10 cellular contexts compared by ENCODE assay signal in the genomic region with DNA sequence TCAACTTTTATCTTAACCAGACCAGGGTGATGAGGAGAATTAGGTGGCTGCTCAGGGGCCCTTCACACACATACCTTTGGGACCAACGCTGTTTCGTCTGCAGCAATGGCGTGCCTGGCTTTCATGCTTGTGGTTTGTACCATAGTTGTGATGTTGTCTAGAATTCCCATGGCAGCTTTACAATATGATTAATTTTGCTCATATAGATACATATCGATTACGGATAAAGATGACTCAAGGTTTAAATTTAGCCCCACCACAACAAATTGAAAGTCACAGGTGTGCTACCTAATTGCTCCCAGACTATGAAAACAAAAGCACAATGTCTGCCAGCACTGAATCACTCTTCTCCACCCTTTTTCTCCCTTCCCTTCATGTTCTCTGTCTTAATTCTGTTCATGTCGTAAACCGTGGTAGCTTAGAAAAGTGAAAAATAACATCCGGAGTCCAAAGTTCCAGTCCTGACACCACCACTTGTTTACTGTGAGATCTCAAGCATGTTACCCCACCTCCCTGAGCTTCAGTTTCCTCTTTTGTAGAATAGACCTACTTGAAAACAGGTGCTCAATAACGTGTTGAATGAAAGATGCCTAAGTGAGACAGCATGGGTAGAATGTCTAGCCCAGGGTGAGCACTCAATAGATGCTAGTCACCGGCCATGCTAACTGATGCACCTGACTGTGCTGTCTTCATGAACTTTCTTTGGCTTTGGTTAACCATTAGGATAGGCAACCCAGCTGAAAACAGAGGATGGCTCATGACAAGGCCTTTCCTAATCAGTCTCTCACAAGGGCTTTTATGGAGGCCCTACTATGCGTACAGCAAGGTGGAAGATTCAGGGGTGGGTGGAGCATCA. TPM values are rescaled to one million over a fixed set of nuclear protein-coding genes. Genes with fewer than 3 reads are reported as not detected.
DNase-seq lines count a peak whose midpoint lies in the region; ATAC-seq, FAIRE-seq and TF ChIP-seq lines count a peak whose summit lies in the region.
"Had no signal": no experiment of that assay in that cellular context is flagged by ENCODE, and none has a peak within 500 bp of the region (broad histone marks: within the 10 kb centered on the region; RNA-seq: fewer than 3 reads in every experiment).

No MANE protein-coding gene starts in this region.

- H3K4me2 ChIP-seq in hepatocyte = peak overlapping the region; percentile 9
- H3K4me2 ChIP-seq in smooth muscle cell = no peak overlapping the region

- H3K9me3 ChIP-seq in hepatocyte (ENCODE audit: low read depth) (no peaks in the 10 kb centered on the region), kidney (ENCODE audit: control insufficient read depth in 1 of 2, low read length in 2 of 2) (no peaks in the 10 kb centered on the region), smooth muscle cell (replicated peaks; ENCODE audit: low read depth) (no peaks in the 10 kb centered on the region)

- H3K4me1 ChIP-seq in hepatocyte (ENCODE audit: insufficient read depth) (peaks cover 14% of the 10 kb centered on the region), kidney (ENCODE audit: control insufficient read depth in 1 of 2, insufficient read depth in 1 of 2, low read depth in 1 of 2, low read length in 2 of 2) (peaks cover 0 to 2% of the 10 kb centered on the region in 2 donors), smooth muscle cell (ENCODE audit: low read depth) (peaks cover 7% of the 10 kb centered on the region)

- H3K4me3 ChIP-seq in hepatocyte (no peak overlapping the region), kidney (ENCODE audit: low read length in 2 of 2) (no peak overlapping the region), smooth muscle cell (no peak overlapping the region)

- H3K79me2 ChIP-seq in hepatocyte (no peaks in the 10 kb centered on the region), smooth muscle cell (ENCODE audit: low read depth) (no peaks in the 10 kb centered on the region)

- H3K27ac ChIP-seq in hepatocyte (peak overlapping the region; percentile 68), kidney (ENCODE audit: low read depth in 2 of 2, low read length in 2 of 2) (no peak overlapping the region), smooth muscle cell (ENCODE audit: low read depth) (no peak overlapping the region)

- no peak for TF ChIP-seq CTCF in hepatocyte (IDR thresholded peaks at IDR 0.05; ENCODE audit: poor library complexity)
- no peak for TF ChIP-seq CTCF in kidney (IDR thresholded peaks at IDR 0.05; ENCODE audit: borderline replicate concordance, extremely low read depth, insufficient read depth)
- TF ChIP-seq CTCF in smooth muscle cell (IDR thresholded peaks at IDR 0.05; ENCODE audit: borderline replicate concordance, insufficient read depth, poor library complexity, severe bottlenecking) = no peak

- no peaks in the 10 kb centered on the region for H3K36me3 ChIP-seq in hepatocyte (replicated peaks; ENCODE audit: insufficient read depth, low read depth)
- H3K36me3 ChIP-seq in kidney (ENCODE audit: control insufficient read depth in 1 of 2, insufficient read depth in 2 of 2, low read length in 2 of 2) = no peaks in the 10 kb centered on the region
- no peaks in the 10 kb centered on the region for H3K36me3 ChIP-seq in smooth muscle cell (ENCODE audit: low read depth)

- 77% methylated on average over 11 of the region's 11 CpGs for WGBS in hepatocyte (ENCODE audit: low lambda C conversion rate, missing lambda C conversion rate)
- 90% methylated on average over 11 of the region's 11 CpGs for WGBS in smooth muscle cell (ENCODE audit: low lambda C conversion rate)

- intact Hi-C loops in kidney (cut with DNase I) = no loop called here

- no peak for FAIRE-seq in kidney (lab: Jason Lieb, UNC)

- H4K20me1 ChIP-seq in hepatocyte (ENCODE audit: insufficient read depth, poor library complexity, severe bottlenecking) (no peaks in the 10 kb centered on the region), smooth muscle cell (ENCODE audit: low read depth) (no peaks in the 10 kb centered on the region)

- no peaks in the 10 kb centered on the region for H3K9me2 ChIP-seq in hepatocyte (replicated peaks; ENCODE audit: insufficient read depth)

- peak; percentile 64 for ATAC-seq in GM18870 (IDR thresholded peaks at IDR 0.05; ENCODE audit: unreplicated experiment)
- peak; percentile 71 for ATAC-seq in GM21576 (IDR thresholded peaks at IDR 0.05; ENCODE audit: unreplicated experiment)
- peak; percentile 66 for ATAC-seq in HG03342 (IDR thresholded peaks at IDR 0.05; ENCODE audit: unreplicated experiment)

- H2AFZ ChIP-seq in hepatocyte (no peak overlapping the region), smooth muscle cell (ENCODE audit: low read depth) (no peak overlapping the region)

- H3K27me3 ChIP-seq in hepatocyte = no peaks in the 10 kb centered on the region
- no peaks in the 10 kb centered on the region for H3K27me3 ChIP-seq in smooth muscle cell (ENCODE audit: low read depth)

- H3K9ac ChIP-seq in kidney (ENCODE audit: low read length in 2 of 2) (no peak overlapping the region), smooth muscle cell (ENCODE audit: low read depth) (no peak overlapping the region)

- peaks cover 4% of the 10 kb centered on the region for H3F3A ChIP-seq in smooth muscle cell (ENCODE audit: low read depth)

- DNase-seq in hepatocyte (ENCODE audit: low spot score) (peak; percentile 31), kidney (no peak), smooth muscle cell (lab: John Stamatoyannopoulos, UW; ENCODE audit: unreplicated experiment) (no peak), midbrain (lab: John Stamatoyannopoulos, UW) (no peak)
- no peak for DNase-seq in activated CD8-positive, alpha-beta memory T cell treated with anti-CD3 and anti-CD28 coated beads, Interleukin-2, amount 50 U/mL, for 4 hours
- DNase-seq: anterior cingulate cortex, trophoblast cell had no signal

RNA-seq across cellular contexts. Expression of a gene that starts 22.1 kb away (rescaled TPM):
- total RNA-seq in hepatocyte = 289 and 351 TPM in 2 replicates
- 170 and 189 TPM in 2 replicates for polyA plus RNA-seq in hepatocyte
- 109 TPM for total RNA-seq in kidney
- 41.8 TPM for polyA plus RNA-seq in kidney (ENCODE audit: insufficient read depth, low read depth, low replicate concordance)
- total RNA-seq in smooth muscle cell = 286 and 297 TPM in 2 replicates
- polyA plus RNA-seq in smooth muscle cell = 200 and 253 TPM in 2 replicates
